Comparison of ENCODE assay signal across 1 cellular context in the genomic region with DNA sequence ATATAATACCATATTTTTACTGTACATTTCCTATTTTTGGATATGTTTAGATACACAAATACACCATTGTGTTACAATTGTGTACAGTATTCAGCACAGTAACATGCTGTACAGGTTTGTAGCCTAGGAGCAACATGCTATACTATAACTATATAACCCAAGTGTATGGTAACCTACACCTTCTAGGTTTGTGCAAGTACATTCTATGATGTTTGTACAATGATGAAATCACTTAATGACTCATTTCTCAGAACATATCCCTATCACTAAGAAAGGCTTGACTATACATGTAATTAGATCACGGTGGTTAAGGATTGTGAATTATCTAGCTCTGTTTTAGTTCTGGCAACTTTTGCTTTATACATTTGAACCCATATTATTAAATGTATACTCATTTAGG.
TF ChIP-seq lines count a peak whose summit lies in the region.

No MANE protein-coding gene starts in this region.

TF ChIP-seq in GM23338, 12 proteins besides CTCF, POLR2A, EP300 and RAD21 (continued from another document):
- TF ChIP-seq, protein P1, sequence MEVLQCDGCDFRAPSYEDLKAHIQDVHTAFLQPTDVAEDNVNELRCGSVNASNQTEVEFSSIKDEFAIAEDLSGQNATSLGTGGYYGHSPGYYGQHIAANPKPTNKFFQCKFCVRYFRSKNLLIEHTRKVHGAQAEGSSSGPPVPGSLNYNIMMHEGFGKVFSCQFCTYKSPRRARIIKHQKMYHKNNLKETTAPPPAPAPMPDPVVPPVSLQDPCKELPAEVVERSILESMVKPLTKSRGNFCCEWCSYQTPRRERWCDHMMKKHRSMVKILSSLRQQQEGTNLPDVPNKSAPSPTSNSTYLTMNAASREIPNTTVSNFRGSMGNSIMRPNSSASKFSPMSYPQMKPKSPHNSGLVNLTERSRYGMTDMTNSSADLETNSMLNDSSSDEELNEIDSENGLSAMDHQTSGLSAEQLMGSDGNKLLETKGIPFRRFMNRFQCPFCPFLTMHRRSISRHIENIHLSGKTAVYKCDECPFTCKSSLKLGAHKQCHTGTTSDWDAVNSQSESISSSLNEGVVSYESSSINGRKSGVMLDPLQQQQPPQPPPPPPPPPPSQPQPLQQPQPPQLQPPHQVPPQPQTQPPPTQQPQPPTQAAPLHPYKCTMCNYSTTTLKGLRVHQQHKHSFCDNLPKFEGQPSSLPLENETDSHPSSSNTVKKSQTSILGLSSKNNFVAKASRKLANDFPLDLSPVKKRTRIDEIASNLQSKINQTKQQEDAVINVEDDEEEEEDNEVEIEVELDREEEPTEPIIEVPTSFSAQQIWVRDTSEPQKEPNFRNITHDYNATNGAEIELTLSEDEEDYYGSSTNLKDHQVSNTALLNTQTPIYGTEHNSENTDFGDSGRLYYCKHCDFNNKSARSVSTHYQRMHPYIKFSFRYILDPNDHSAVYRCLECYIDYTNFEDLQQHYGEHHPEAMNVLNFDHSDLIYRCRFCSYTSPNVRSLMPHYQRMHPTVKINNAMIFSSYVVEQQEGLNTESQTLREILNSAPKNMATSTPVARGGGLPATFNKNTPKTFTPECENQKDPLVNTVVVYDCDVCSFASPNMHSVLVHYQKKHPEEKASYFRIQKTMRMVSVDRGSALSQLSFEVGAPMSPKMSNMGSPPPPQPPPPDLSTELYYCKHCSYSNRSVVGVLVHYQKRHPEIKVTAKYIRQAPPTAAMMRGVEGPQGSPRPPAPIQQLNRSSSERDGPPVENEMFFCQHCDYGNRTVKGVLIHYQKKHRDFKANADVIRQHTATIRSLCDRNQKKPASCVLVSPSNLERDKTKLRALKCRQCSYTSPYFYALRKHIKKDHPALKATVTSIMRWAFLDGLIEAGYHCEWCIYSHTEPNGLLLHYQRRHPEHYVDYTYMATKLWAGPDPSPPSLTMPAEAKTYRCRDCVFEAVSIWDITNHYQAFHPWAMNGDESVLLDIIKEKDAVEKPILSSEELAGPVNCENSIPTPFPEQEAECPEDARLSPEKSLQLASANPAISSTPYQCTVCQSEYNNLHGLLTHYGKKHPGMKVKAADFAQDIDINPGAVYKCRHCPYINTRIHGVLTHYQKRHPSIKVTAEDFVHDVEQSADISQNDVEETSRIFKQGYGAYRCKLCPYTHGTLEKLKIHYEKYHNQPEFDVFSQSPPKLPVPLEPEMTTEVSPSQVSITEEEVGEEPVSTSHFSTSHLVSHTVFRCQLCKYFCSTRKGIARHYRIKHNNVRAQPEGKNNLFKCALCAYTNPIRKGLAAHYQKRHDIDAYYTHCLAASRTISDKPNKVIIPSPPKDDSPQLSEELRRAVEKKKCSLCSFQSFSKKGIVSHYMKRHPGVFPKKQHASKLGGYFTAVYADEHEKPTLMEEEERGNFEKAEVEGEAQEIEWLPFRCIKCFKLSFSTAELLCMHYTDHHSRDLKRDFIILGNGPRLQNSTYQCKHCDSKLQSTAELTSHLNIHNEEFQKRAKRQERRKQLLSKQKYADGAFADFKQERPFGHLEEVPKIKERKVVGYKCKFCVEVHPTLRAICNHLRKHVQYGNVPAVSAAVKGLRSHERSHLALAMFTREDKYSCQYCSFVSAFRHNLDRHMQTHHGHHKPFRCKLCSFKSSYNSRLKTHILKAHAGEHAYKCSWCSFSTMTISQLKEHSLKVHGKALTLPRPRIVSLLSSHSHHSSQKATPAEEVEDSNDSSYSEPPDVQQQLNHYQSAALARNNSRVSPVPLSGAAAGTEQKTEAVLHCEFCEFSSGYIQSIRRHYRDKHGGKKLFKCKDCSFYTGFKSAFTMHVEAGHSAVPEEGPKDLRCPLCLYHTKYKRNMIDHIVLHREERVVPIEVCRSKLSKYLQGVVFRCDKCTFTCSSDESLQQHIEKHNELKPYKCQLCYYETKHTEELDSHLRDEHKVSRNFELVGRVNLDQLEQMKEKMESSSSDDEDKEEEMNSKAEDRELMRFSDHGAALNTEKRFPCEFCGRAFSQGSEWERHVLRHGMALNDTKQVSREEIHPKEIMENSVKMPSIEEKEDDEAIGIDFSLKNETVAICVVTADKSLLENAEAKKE (CRISPR knock-in tag; IDR thresholded peaks at IDR 0.05): no peak
- TF ChIP-seq NANOG (IDR thresholded peaks at IDR 0.05; ENCODE audit: borderline replicate concordance) (no peak), ZNF114 (CRISPR knock-in tag; IDR thresholded peaks at IDR 0.05) (no peak), POLR2AphosphoS5 (IDR thresholded peaks at IDR 0.05; ENCODE audit: low read depth) (no peak), CREB1 (CRISPR knock-in tag; IDR thresholded peaks at IDR 0.05; ENCODE audit: low read depth) (no peak), ZNF331 (CRISPR knock-in tag; IDR thresholded peaks at IDR 0.05; ENCODE audit: low read depth) (no peak), JUNB (IDR thresholded peaks at IDR 0.05; ENCODE audit: unreplicated experiment) (no peak), REST (IDR thresholded peaks at IDR 0.05; ENCODE audit: unreplicated experiment) (no peak), STAT1 (IDR thresholded peaks at IDR 0.05; ENCODE audit: unreplicated experiment) (no peak)
